In genomic region chr3:186786810-186787375, GRCh38 we compare ENCODE assay signal across 10 cellular contexts. TPM values are rescaled to one million over a fixed set of nuclear protein-coding genes. Genes with fewer than 3 reads are reported as not detected.
DNase-seq lines count a peak whose midpoint lies in the region; ATAC-seq, FAIRE-seq and TF ChIP-seq lines count a peak whose summit lies in the region.
"Had no signal": no experiment of that assay in that cellular context is flagged by ENCODE, and none has a peak within 500 bp of the region (broad histone marks: within the 10 kb centered on the region; RNA-seq: fewer than 3 reads in every experiment).

No MANE protein-coding gene starts in this region.

- no peaks in the 10 kb centered on the region for H3K9me3 Mint-ChIP-seq in activated T-helper 17 cell treated with anti-CD3 and anti-CD28 coated beads, Interleukin-2, amount 50 U/mL, for 72 hours

- no peak for TF ChIP-seq POLR2A in GM12891 (IDR thresholded peaks at IDR 0.05; ENCODE audit: low read depth, low read length)

- H3K27ac ChIP-seq in 22Rv1, result peak overlapping the region; percentile 97

- H3K36me3 ChIP-seq in kidney epithelial cell (ENCODE audit: control insufficient read depth, insufficient read depth, low read length), result peaks cover 2% of the 10 kb centered on the region

- H3K4me3 Mint-ChIP-seq in activated T-helper 17 cell treated with anti-CD3 and anti-CD28 coated beads, Interleukin-2, amount 50 U/mL, for 72 hours, result peak overlapping the region; percentile 97

- H3K36me3 Mint-ChIP-seq in activated T-helper 17 cell treated with anti-CD3 and anti-CD28 coated beads, Interleukin-2, amount 50 U/mL, for 72 hours (ENCODE audit: low read depth), result peaks cover 96% of the 10 kb centered on the region

- no peaks in the 10 kb centered on the region for H3K27me3 ChIP-seq in kidney epithelial cell (ENCODE audit: control insufficient read depth, insufficient read depth, low read length)

- H3K27me3 Mint-ChIP-seq in activated T-helper 17 cell treated with anti-CD3 and anti-CD28 coated beads, Interleukin-2, amount 50 U/mL, for 72 hours, result no peaks in the 10 kb centered on the region

- FAIRE-seq in GM12891 (lab: Jason Lieb, UNC), result no peak

- DNase-seq in GM12891 (ENCODE audit: insufficient read length, low spot score) (no peak), kidney epithelial cell (ENCODE audit: low read depth) (no peak), GF-D8 (lab: John Stamatoyannopoulos, UW) (no peak), KBM-7 (no peak)
- DNase-seq: left ventricle myocardium superior, NCI-H446 treated with DMSO at 0.1 percent for 48 hours had no signal

- H3K27ac Mint-ChIP-seq in activated T-helper 17 cell treated with anti-CD3 and anti-CD28 coated beads, Interleukin-2, amount 50 U/mL, for 72 hours, result peak overlapping the region; percentile 100

- TF ChIP-seq CTCF in 22Rv1 (IDR thresholded peaks at IDR 0.05) (no peak), kidney epithelial cell (IDR thresholded peaks at IDR 0.05; ENCODE audit: insufficient read depth, low read length, poor library complexity, severe bottlenecking) (no peak)

- H3K4me3 ChIP-seq in kidney epithelial cell (ENCODE audit: low read depth, low read length), result peak overlapping the region; percentile 10

- H3K4me1 Mint-ChIP-seq in activated T-helper 17 cell treated with anti-CD3 and anti-CD28 coated beads, Interleukin-2, amount 50 U/mL, for 72 hours, result peaks cover 41% of the 10 kb centered on the region

- in situ Hi-C loops in KBM-7 (cut with MboI; ENCODE audit: low pct_unique_long_range_greater_than_20kb, low sequenced_read_pairs), result no loop called here

- ATAC-seq in activated T-helper 17 cell treated with anti-CD3 and anti-CD28 coated beads, Interleukin-2, amount 50 U/mL, for 72 hours (replicated peaks), result no peak
- ATAC-seq in GM21825 (IDR thresholded peaks at IDR 0.05; ENCODE audit: unreplicated experiment) (no peak), GM21360 (IDR thresholded peaks at IDR 0.05; ENCODE audit: unreplicated experiment) (no peak)
- ATAC-seq: left ventricle myocardium superior had no signal

TF ChIP-seq in GM12891, 5 proteins besides CTCF, POLR2A, EP300 and RAD21:
- TF ChIP-seq TAF1 (IDR thresholded peaks at IDR 0.05; ENCODE audit: low read depth, low read length) (no peak), POLR2AphosphoS5 (IDR thresholded peaks at IDR 0.05; ENCODE audit: low read depth, low read length) (peak; percentile 65; the same call in 1 of the 2 replicates)

RNA-seq across cellular contexts. Expression of gene EIF4A2, which starts 3.5 kb away (rescaled TPM):
- polyA plus RNA-seq in GM12891 (2012; ENCODE audit: low read depth, missing spikeins), result 374 TPM
- 100 to 1,000 TPM; 266 to 346 TPM for total RNA-seq in activated T-helper 17 cell treated with anti-CD3 and anti-CD28 coated beads, Interleukin-2, amount 50 U/mL, for 72 hours
- 269 and 292 TPM in 2 replicates for total RNA-seq in kidney epithelial cell

RNA-seq across cellular contexts. Expression of gene RFC4, which starts 19.4 kb away (rescaled TPM):
- 61.8 TPM for polyA plus RNA-seq in GM12891 (2012; ENCODE audit: low read depth, missing spikeins)
- 100 to 1,000 TPM in 1 of 2 donors, 10 to 100 TPM in 1; 87.1 to 108 TPM for total RNA-seq in activated T-helper 17 cell treated with anti-CD3 and anti-CD28 coated beads, Interleukin-2, amount 50 U/mL, for 72 hours
- total RNA-seq in kidney epithelial cell, result 33.3 and 35.0 TPM in 2 replicates

RNA-seq across cellular contexts. Expression of gene ADIPOQ, which starts 55.6 kb away (rescaled TPM):
- polyA plus RNA-seq in GM12891 (2012; ENCODE audit: low read depth, missing spikeins), result not detected
- total RNA-seq in activated T-helper 17 cell treated with anti-CD3 and anti-CD28 coated beads, Interleukin-2, amount 50 U/mL, for 72 hours, result not detected
- not detected in 2 replicates for total RNA-seq in kidney epithelial cell
